In the genomic region with DNA sequence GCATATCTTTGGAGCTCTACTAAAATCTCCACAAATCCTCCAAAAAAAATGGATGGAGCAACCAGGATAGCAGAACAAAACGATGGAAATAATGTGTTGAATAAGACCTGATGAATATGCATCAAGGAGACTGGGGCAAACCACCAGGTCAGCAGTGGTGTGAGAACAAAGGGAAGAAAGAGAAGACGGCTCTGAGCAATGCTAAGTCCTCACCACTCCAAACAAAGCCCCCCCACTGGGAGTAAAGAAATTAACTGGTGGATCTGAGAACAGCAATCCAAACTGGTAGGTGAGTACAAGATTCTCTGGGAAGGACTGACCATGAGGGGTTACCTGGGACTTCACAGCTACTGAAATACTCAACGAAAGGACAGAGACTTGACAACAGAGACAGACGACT, we compare ENCODE assay signal across 1 cellular context.
TF ChIP-seq lines count a peak whose summit lies in the region.

No MANE protein-coding gene starts in this region.

TF ChIP-seq in GM23338, 12 proteins besides CTCF, POLR2A, EP300 and RAD21 (continued from another document):
- TF ChIP-seq, protein P1, sequence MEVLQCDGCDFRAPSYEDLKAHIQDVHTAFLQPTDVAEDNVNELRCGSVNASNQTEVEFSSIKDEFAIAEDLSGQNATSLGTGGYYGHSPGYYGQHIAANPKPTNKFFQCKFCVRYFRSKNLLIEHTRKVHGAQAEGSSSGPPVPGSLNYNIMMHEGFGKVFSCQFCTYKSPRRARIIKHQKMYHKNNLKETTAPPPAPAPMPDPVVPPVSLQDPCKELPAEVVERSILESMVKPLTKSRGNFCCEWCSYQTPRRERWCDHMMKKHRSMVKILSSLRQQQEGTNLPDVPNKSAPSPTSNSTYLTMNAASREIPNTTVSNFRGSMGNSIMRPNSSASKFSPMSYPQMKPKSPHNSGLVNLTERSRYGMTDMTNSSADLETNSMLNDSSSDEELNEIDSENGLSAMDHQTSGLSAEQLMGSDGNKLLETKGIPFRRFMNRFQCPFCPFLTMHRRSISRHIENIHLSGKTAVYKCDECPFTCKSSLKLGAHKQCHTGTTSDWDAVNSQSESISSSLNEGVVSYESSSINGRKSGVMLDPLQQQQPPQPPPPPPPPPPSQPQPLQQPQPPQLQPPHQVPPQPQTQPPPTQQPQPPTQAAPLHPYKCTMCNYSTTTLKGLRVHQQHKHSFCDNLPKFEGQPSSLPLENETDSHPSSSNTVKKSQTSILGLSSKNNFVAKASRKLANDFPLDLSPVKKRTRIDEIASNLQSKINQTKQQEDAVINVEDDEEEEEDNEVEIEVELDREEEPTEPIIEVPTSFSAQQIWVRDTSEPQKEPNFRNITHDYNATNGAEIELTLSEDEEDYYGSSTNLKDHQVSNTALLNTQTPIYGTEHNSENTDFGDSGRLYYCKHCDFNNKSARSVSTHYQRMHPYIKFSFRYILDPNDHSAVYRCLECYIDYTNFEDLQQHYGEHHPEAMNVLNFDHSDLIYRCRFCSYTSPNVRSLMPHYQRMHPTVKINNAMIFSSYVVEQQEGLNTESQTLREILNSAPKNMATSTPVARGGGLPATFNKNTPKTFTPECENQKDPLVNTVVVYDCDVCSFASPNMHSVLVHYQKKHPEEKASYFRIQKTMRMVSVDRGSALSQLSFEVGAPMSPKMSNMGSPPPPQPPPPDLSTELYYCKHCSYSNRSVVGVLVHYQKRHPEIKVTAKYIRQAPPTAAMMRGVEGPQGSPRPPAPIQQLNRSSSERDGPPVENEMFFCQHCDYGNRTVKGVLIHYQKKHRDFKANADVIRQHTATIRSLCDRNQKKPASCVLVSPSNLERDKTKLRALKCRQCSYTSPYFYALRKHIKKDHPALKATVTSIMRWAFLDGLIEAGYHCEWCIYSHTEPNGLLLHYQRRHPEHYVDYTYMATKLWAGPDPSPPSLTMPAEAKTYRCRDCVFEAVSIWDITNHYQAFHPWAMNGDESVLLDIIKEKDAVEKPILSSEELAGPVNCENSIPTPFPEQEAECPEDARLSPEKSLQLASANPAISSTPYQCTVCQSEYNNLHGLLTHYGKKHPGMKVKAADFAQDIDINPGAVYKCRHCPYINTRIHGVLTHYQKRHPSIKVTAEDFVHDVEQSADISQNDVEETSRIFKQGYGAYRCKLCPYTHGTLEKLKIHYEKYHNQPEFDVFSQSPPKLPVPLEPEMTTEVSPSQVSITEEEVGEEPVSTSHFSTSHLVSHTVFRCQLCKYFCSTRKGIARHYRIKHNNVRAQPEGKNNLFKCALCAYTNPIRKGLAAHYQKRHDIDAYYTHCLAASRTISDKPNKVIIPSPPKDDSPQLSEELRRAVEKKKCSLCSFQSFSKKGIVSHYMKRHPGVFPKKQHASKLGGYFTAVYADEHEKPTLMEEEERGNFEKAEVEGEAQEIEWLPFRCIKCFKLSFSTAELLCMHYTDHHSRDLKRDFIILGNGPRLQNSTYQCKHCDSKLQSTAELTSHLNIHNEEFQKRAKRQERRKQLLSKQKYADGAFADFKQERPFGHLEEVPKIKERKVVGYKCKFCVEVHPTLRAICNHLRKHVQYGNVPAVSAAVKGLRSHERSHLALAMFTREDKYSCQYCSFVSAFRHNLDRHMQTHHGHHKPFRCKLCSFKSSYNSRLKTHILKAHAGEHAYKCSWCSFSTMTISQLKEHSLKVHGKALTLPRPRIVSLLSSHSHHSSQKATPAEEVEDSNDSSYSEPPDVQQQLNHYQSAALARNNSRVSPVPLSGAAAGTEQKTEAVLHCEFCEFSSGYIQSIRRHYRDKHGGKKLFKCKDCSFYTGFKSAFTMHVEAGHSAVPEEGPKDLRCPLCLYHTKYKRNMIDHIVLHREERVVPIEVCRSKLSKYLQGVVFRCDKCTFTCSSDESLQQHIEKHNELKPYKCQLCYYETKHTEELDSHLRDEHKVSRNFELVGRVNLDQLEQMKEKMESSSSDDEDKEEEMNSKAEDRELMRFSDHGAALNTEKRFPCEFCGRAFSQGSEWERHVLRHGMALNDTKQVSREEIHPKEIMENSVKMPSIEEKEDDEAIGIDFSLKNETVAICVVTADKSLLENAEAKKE (CRISPR knock-in tag; IDR thresholded peaks at IDR 0.05) = peak; percentile 92
- 0 out of 2 replicates have a peak, but pooled peaks have one; percentile 69 for TF ChIP-seq ZNF114 (CRISPR knock-in tag; IDR thresholded peaks at IDR 0.05)
